In genomic region chr10:119235381-119235780, GRCh38 we compare ENCODE assay signal across 12 cellular contexts. TPM values are rescaled to one million over a fixed set of nuclear protein-coding genes. Genes with fewer than 3 reads are reported as not detected.
DNase-seq lines count a peak whose midpoint lies in the region; ATAC-seq and TF ChIP-seq lines count a peak whose summit lies in the region.
"Had no signal": no experiment of that assay in that cellular context is flagged by ENCODE, and none has a peak within 500 bp of the region (broad histone marks: within the 10 kb centered on the region; RNA-seq: fewer than 3 reads in every experiment).

No MANE protein-coding gene starts in this region.

- peak overlapping the region; percentile 70 for H3K27ac Mint-ChIP-seq in activated naive CD8-positive, alpha-beta T cell
- no peak overlapping the region for H3K27ac Mint-ChIP-seq in activated naive CD8-positive, alpha-beta T cell treated with anti-CD3 and anti-CD28 coated beads for 36 hours

- intact Hi-C loops in tibial artery (cut with DNase I; ENCODE audit: low total_unique reads): no loop called here
- intact Hi-C loops in left lung (cut with DNase I): no loop called here

- peaks cover 14% of the 10 kb centered on the region for H3K36me3 Mint-ChIP-seq in activated naive CD8-positive, alpha-beta T cell
- peaks cover 26% of the 10 kb centered on the region for H3K36me3 Mint-ChIP-seq in activated naive CD8-positive, alpha-beta T cell treated with anti-CD3 and anti-CD28 coated beads for 36 hours

- ATAC-seq in left lung: no peak

- peaks cover 3% of the 10 kb centered on the region for H3K9me3 Mint-ChIP-seq in activated naive CD8-positive, alpha-beta T cell (ENCODE audit: low read depth)
- peaks cover 27% of the 10 kb centered on the region for H3K9me3 Mint-ChIP-seq in activated naive CD8-positive, alpha-beta T cell treated with anti-CD3 and anti-CD28 coated beads for 36 hours

- H3K27me3 ChIP-seq in tibial artery (no peaks in the 10 kb centered on the region), left lung (no peaks in the 10 kb centered on the region)

- H3K27ac ChIP-seq in tibial artery (peak overlapping the region; percentile 57 to 58), left lung (peak overlapping the region in 1 of 2 donors; percentile 57)
- H3K27ac ChIP-seq: C4-2B, KMS-11 had no signal

- no peaks in the 10 kb centered on the region for H3K27me3 Mint-ChIP-seq in activated naive CD8-positive, alpha-beta T cell
- no peaks in the 10 kb centered on the region for H3K27me3 Mint-ChIP-seq in activated naive CD8-positive, alpha-beta T cell treated with anti-CD3 and anti-CD28 coated beads for 36 hours

- TF ChIP-seq CTCF in tibial artery (IDR thresholded peaks at IDR 0.05) (no peak), left lung (IDR thresholded peaks at IDR 0.05) (no peak)

- no peaks in the 10 kb centered on the region for H3K9me3 ChIP-seq in tibial artery
- H3K9me3 ChIP-seq in left lung: peaks cover 0 to 2% of the 10 kb centered on the region in 2 donors

- H3K4me3 Mint-ChIP-seq in activated naive CD8-positive, alpha-beta T cell: no peak overlapping the region
- no peak overlapping the region for H3K4me3 Mint-ChIP-seq in activated naive CD8-positive, alpha-beta T cell treated with anti-CD3 and anti-CD28 coated beads for 36 hours

- peaks cover 0 to 65% (median 28%) of the 10 kb centered on the region in 4 donors for H3K4me1 ChIP-seq in tibial artery
- peaks cover 3 to 43% of the 10 kb centered on the region in 2 donors for H3K4me1 ChIP-seq in left lung

- DNase-seq in activated naive CD8-positive, alpha-beta T cell treated with anti-CD3 and anti-CD28 coated beads for 36 hours: no peak
- peak in 31 of 56 donors; percentile 1 to 79 (median 18) for DNase-seq in amygdala (lab: John Stamatoyannopoulos, UW)
- DNase-seq in inferior parietal cortex (ENCODE audit: extremely low spot score): peak; percentile 56
- no peak for DNase-seq in tibial artery
- DNase-seq in mesenteric fat pad (ENCODE audit: low spot score): no peak
- DNase-seq in H4 (ENCODE audit: low spot score): no peak
- DNase-seq in left lung: no peak
- DNase-seq: NK-92 treated with Interleukin-12 subunit alpha and Interleukin-12 subunit beta, amount 100 ng/mL, for 24 hours; stimulated activated naive CD4-positive, alpha-beta T cell had no signal

- H3K4me1 Mint-ChIP-seq in activated naive CD8-positive, alpha-beta T cell (ENCODE audit: low read depth): peaks cover 54% of the 10 kb centered on the region
- H3K4me1 Mint-ChIP-seq in activated naive CD8-positive, alpha-beta T cell treated with anti-CD3 and anti-CD28 coated beads for 36 hours: peaks cover 48% of the 10 kb centered on the region

- H3K4me3 ChIP-seq in tibial artery: no peak overlapping the region
- H3K4me3 ChIP-seq in left lung: no peak overlapping the region

- H3K36me3 ChIP-seq in tibial artery (no peaks in the 10 kb centered on the region), left lung (no peaks in the 10 kb centered on the region)

RNA-seq across cellular contexts. Expression of gene GRK5, which starts 28.0 kb away (rescaled TPM):
- total RNA-seq in activated naive CD8-positive, alpha-beta T cell treated with anti-CD3 and anti-CD28 coated beads for 36 hours: 10 to 100 TPM; 12.8 TPM
- total RNA-seq in mesenteric fat pad (20.2 TPM), left lung (10 to 100 TPM; 34.6 to 39.2 TPM)
- 9.9 and 10.1 TPM in 2 replicates for total RNA-seq in H4 (2014; rRNA removed; shearing (Covaris generic))

RNA-seq across cellular contexts. Expression of gene PRDX3, which starts 56.8 kb away (rescaled TPM):
- 100 to 1,000 TPM; 232 to 249 TPM for total RNA-seq in activated naive CD8-positive, alpha-beta T cell treated with anti-CD3 and anti-CD28 coated beads for 36 hours
- total RNA-seq in mesenteric fat pad: 141 TPM
- total RNA-seq in H4 (2014; rRNA removed; shearing (Covaris generic)): 315 and 406 TPM in 2 replicates
- total RNA-seq in left lung: 100 to 1,000 TPM; 122 to 123 TPM

Comparison
In these comparisons a context has a peak if more than half of its experiments do, and no peak if none do; other contexts are left out.
1. DNase-seq: peak in amygdala (31 of 56) and inferior parietal cortex (single experiment); none in activated naive CD8-positive, alpha-beta T cell treated with anti-CD3 and anti-CD28 coated beads for 36 hours (single experiment), tibial artery (0 of 2), mesenteric fat pad (single experiment), H4 (single experiment) and left lung (0 of 2).